In the genomic region with DNA sequence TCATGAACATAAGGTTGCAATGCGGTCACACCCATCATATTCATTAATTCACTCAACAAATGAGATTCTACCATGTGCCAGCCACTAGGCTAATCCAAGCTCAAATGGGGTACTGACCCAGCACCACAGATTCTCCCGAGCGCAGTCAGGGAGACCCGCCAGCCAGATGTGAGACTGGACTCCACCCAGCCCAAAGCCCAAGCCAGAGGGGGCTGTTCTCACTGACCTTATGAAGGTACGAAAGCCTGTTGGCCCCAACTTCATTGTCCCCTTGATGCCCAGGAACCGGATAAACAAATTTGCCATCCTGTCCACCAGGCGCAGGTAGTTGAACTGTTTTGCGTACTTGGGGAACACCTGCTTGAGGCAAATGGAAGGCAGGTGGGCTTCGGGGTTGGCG, we compare ENCODE assay signal across 24 cellular contexts.
DNase-seq lines count a peak whose midpoint lies in the region; ATAC-seq and TF ChIP-seq lines count a peak whose summit lies in the region.
"Had no signal": no experiment of that assay in that cellular context is flagged by ENCODE, and none has a peak within 500 bp of the region (broad histone marks: within the 10 kb centered on the region; RNA-seq: fewer than 3 reads in every experiment).

No MANE protein-coding gene starts in this region.

- H2BK12ac ChIP-seq in trophoblast cell (ENCODE audit: low read length), result no peak overlapping the region

- no peak overlapping the region for H3K23ac ChIP-seq in trophoblast cell (ENCODE audit: low read length)

- no peak overlapping the region for H2AK5ac ChIP-seq in trophoblast cell (ENCODE audit: low read length)

- 91 to 94% methylated on average over 6 to 10 of the region's 10 CpGs for WGBS in endodermal cell (ENCODE audit: insufficient coverage in 1 of 2, insufficient read length in 1 of 2), 2 experiments
- no CpG with 5 or more reads among the region's 10 CpGs for WGBS in trophoblast cell (ENCODE audit: extremely low coverage, insufficient coverage, insufficient read length)

- no peak overlapping the region for H4K8ac ChIP-seq in trophoblast cell (ENCODE audit: low read depth, low read length)

- no peak overlapping the region for H3K4ac ChIP-seq in trophoblast cell (ENCODE audit: low read depth, low read length)

- H3K9me3 Mint-ChIP-seq in endodermal cell, result no peaks in the 10 kb centered on the region
- no peaks in the 10 kb centered on the region for H3K9me3 Mint-ChIP-seq in stimulated activated naive B cell treated with anti-CD40 and anti-IgM and Interleukin-4, amounts not matched to agents 10 μg/mL and 1 μg/mL and 100 μg/mL, for 72 hours
- H3K9me3 Mint-ChIP-seq: CD4-positive, alpha-beta T cell; CD8-positive, alpha-beta memory T cell; GM23338; H9 had no signal

- H3K9me3 ChIP-seq in right atrium auricular region, result no peaks in the 10 kb centered on the region
- no peaks in the 10 kb centered on the region for H3K9me3 ChIP-seq in endodermal cell (ENCODE audit: control insufficient read depth, low read length)
- no peaks in the 10 kb centered on the region for H3K9me3 ChIP-seq in trophoblast cell (ENCODE audit: insufficient read depth, low read depth, low read length)
- no peaks in the 10 kb centered on the region for H3K9me3 ChIP-seq in MM.1S (replicated peaks; ENCODE audit: insufficient read depth, low read length)
- H3K9me3 ChIP-seq: A549, BE2C had no signal

- no peaks in the 10 kb centered on the region for H3F3A ChIP-seq in MM.1S (ENCODE audit: insufficient read depth, low read length)

- H3K36me3 Mint-ChIP-seq in endodermal cell (ENCODE audit: low read depth), result no peaks in the 10 kb centered on the region
- peaks cover 2 to 5% of the 10 kb centered on the region in 2 donors for H3K36me3 Mint-ChIP-seq in stimulated activated naive B cell treated with anti-CD40 and anti-IgM and Interleukin-4, amounts not matched to agents 10 μg/mL and 1 μg/mL and 100 μg/mL, for 72 hours
- H3K36me3 Mint-ChIP-seq: CD14-positive monocyte had no signal

- no peak overlapping the region for H3K27ac Mint-ChIP-seq in endodermal cell
- no peak overlapping the region for H3K27ac Mint-ChIP-seq in stimulated activated naive B cell treated with anti-CD40 and anti-IgM and Interleukin-4, amounts not matched to agents 10 μg/mL and 1 μg/mL and 100 μg/mL, for 72 hours
- H3K27ac Mint-ChIP-seq: CD14-positive monocyte; CD4-positive, alpha-beta T cell; CD8-positive, alpha-beta memory T cell; GM23338; H9 had no signal

- H3K4me1 Mint-ChIP-seq in endodermal cell, result no peaks in the 10 kb centered on the region
- no peaks in the 10 kb centered on the region for H3K4me1 Mint-ChIP-seq in stimulated activated naive B cell treated with anti-CD40 and anti-IgM and Interleukin-4, amounts not matched to agents 10 μg/mL and 1 μg/mL and 100 μg/mL, for 72 hours
- H3K4me1 Mint-ChIP-seq: CD8-positive, alpha-beta memory T cell had no signal

- H2BK120ac ChIP-seq in trophoblast cell (ENCODE audit: insufficient read depth, low read length, poor library complexity), result no peak overlapping the region

- H3K79me2 ChIP-seq in trophoblast cell (ENCODE audit: control insufficient read depth, insufficient read depth, low read length, poor library complexity) (no peaks in the 10 kb centered on the region), MM.1S (ENCODE audit: low read length) (no peaks in the 10 kb centered on the region)

- no peak overlapping the region for H3K4me2 ChIP-seq in trophoblast cell (ENCODE audit: low read length)
- no peak overlapping the region for H3K4me2 ChIP-seq in MM.1S (ENCODE audit: low read depth, low read length)
- H3K4me2 ChIP-seq: A549; BLaER1 treated with 17β-estradiol and CSF1 and Interleukin-3, amounts not matched to agents 10 nM and 100 nM; GM23338 had no signal

- H3K14ac ChIP-seq in trophoblast cell (ENCODE audit: low read length), result no peak overlapping the region

- no peak overlapping the region for H3K4me3 ChIP-seq in right atrium auricular region
- no peak overlapping the region for H3K4me3 ChIP-seq in endodermal cell (ENCODE audit: low read length)
- H3K4me3 ChIP-seq in trophoblast cell (ENCODE audit: low read depth, low read length), result peak overlapping the region; percentile 23
- H3K4me3 ChIP-seq in MM.1S (ENCODE audit: low read length), result no peak overlapping the region
- H3K4me3 ChIP-seq: A549; BLaER1 treated with 17β-estradiol and CSF1 and Interleukin-3, amounts not matched to agents 10 nM and 100 nM; GM12878; GM23338 had no signal

- H3K27ac ChIP-seq in right atrium auricular region (no peak overlapping the region), endodermal cell (ENCODE audit: low read depth, low read length) (no peak overlapping the region), trophoblast cell (ENCODE audit: low read depth, low read length) (no peak overlapping the region), MM.1S (ENCODE audit: low read length) (no peak overlapping the region)
- H3K27ac ChIP-seq: A549; BLaER1 treated with 17β-estradiol and CSF1 and Interleukin-3, amounts not matched to agents 10 nM and 100 nM had no signal

- no peak overlapping the region for H2AFZ ChIP-seq in trophoblast cell (ENCODE audit: insufficient read depth, low read length, poor library complexity)
- no peak overlapping the region for H2AFZ ChIP-seq in MM.1S (ENCODE audit: low read length)
- H2AFZ ChIP-seq: GM23338 had no signal

- H3K4me1 ChIP-seq in right atrium auricular region, result no peaks in the 10 kb centered on the region
- H3K4me1 ChIP-seq in endodermal cell (ENCODE audit: control insufficient read depth, insufficient read depth, low read length), result no peaks in the 10 kb centered on the region
- H3K4me1 ChIP-seq in trophoblast cell (ENCODE audit: control insufficient read depth in 1 of 2, insufficient read depth in 2 of 2, low read length in 2 of 2), result no peaks in the 10 kb centered on the region
- no peaks in the 10 kb centered on the region for H3K4me1 ChIP-seq in MM.1S (ENCODE audit: low read length)
- H3K4me1 ChIP-seq: A549; BE2C; BLaER1 treated with 17β-estradiol and CSF1 and Interleukin-3, amounts not matched to agents 10 nM and 100 nM had no signal

- TF ChIP-seq CTCF in right atrium auricular region (IDR thresholded peaks at IDR 0.05) (no peak), endodermal cell (conservative IDR thresholded peaks at IDR 0.05) (no peak), MM.1S (IDR thresholded peaks at IDR 0.05; ENCODE audit: low read length) (no peak)

- H3K4me3 Mint-ChIP-seq in endodermal cell, result no peak overlapping the region
- H3K4me3 Mint-ChIP-seq in stimulated activated naive B cell treated with anti-CD40 and anti-IgM and Interleukin-4, amounts not matched to agents 10 μg/mL and 1 μg/mL and 100 μg/mL, for 72 hours, result no peak overlapping the region
- H3K4me3 Mint-ChIP-seq: CD14-positive monocyte; CD4-positive, alpha-beta T cell; CD8-positive, alpha-beta memory T cell; GM23338; H9 had no signal

- H2BK5ac ChIP-seq in trophoblast cell (ENCODE audit: low read depth, low read length, poor library complexity), result no peak overlapping the region

- H3K27me3 ChIP-seq in right atrium auricular region (no peaks in the 10 kb centered on the region), endodermal cell (ENCODE audit: control insufficient read depth, insufficient read depth, low read length, poor library complexity, severe bottlenecking) (no peaks in the 10 kb centered on the region), trophoblast cell (ENCODE audit: insufficient read depth, low read length) (no peaks in the 10 kb centered on the region), MM.1S (replicated peaks; ENCODE audit: insufficient read depth, low read length) (no peaks in the 10 kb centered on the region)
- H3K27me3 ChIP-seq: BE2C; BLaER1 treated with 17β-estradiol and CSF1 and Interleukin-3, amounts not matched to agents 10 nM and 100 nM had no signal

- H4K20me1 ChIP-seq in MM.1S (ENCODE audit: insufficient read depth, low read length), result no peaks in the 10 kb centered on the region
- H4K20me1 ChIP-seq: BLaER1 treated with 17β-estradiol and CSF1 and Interleukin-3, amounts not matched to agents 10 nM and 100 nM had no signal

- H4K91ac ChIP-seq in trophoblast cell (ENCODE audit: low read depth, low read length), result no peak overlapping the region

- no peaks in the 10 kb centered on the region for H3K9me2 ChIP-seq in MM.1S (replicated peaks; ENCODE audit: insufficient read depth, low read length)

- no peak overlapping the region for H4K12ac ChIP-seq in trophoblast cell (ENCODE audit: low read depth, low read length)

- H3K79me1 ChIP-seq in trophoblast cell (ENCODE audit: low read length), result no peaks in the 10 kb centered on the region

- H3K36me3 ChIP-seq in right atrium auricular region (no peaks in the 10 kb centered on the region), endodermal cell (ENCODE audit: control insufficient read depth, insufficient read depth, low read length) (no peaks in the 10 kb centered on the region), trophoblast cell (ENCODE audit: control insufficient read depth in 1 of 2, insufficient read depth in 2 of 2, low read length in 2 of 2) (no peaks in the 10 kb centered on the region), MM.1S (replicated peaks; ENCODE audit: insufficient read depth, low read length) (no peaks in the 10 kb centered on the region)
- H3K36me3 ChIP-seq: BE2C; BLaER1 treated with 17β-estradiol and CSF1 and Interleukin-3, amounts not matched to agents 10 nM and 100 nM had no signal

- intact Hi-C loops in left cardiac atrium (cut with DNase I), result no loop called here

- no peak overlapping the region for H3K9ac ChIP-seq in endodermal cell (ENCODE audit: extremely low read depth, low read length, poor library complexity, severe bottlenecking)
- no peak overlapping the region for H3K9ac ChIP-seq in trophoblast cell (ENCODE audit: low read length)
- no peak overlapping the region for H3K9ac ChIP-seq in MM.1S (ENCODE audit: low read length)
- H3K9ac ChIP-seq: BLaER1 treated with 17β-estradiol and CSF1 and Interleukin-3, amounts not matched to agents 10 nM and 100 nM had no signal

- ATAC-seq in left cardiac atrium, result no peak
- ATAC-seq in stimulated activated naive B cell treated with anti-CD40 and anti-IgM and Interleukin-4, amounts not matched to agents 10 μg/mL and 1 μg/mL and 100 μg/mL, for 72 hours (replicated peaks), result no peak
- ATAC-seq: A549, GM12878, GM23338, HCT116 had no signal

- H3K27me3 Mint-ChIP-seq in endodermal cell (ENCODE audit: insufficient read depth), result peaks cover 8% of the 10 kb centered on the region
- peaks cover 0 to 4% of the 10 kb centered on the region in 2 donors for H3K27me3 Mint-ChIP-seq in stimulated activated naive B cell treated with anti-CD40 and anti-IgM and Interleukin-4, amounts not matched to agents 10 μg/mL and 1 μg/mL and 100 μg/mL, for 72 hours
- H3K27me3 Mint-ChIP-seq: CD4-positive, alpha-beta T cell had no signal

- peak; percentile 34 for DNase-seq in right atrium auricular region (ENCODE audit: low spot score)
- DNase-seq in left cardiac atrium, result no peak
- peak; percentile 26 for DNase-seq in endodermal cell
- no peak for DNase-seq in trophoblast cell
- DNase-seq in stimulated activated naive B cell treated with anti-CD40 and anti-IgM and Interleukin-4, amounts not matched to agents 10 μg/mL and 1 μg/mL and 100 μg/mL, for 72 hours, result no peak
- DNase-seq in NCI-H226, result no peak
- no peak for DNase-seq in MM.1S
- DNase-seq: 8988T; ACHN; AML-193; BE2C; CD4-positive, alpha-beta T cell; CD8-positive, alpha-beta memory T cell; DMS 273 treated with DMSO at 0.1 percent for 48 hours; DMS79; EL; GDM1; H9 had no signal

- H3K18ac ChIP-seq in trophoblast cell (ENCODE audit: low read length), result no peak overlapping the region

Comparison
In these comparisons a context has a peak if more than half of its experiments do, and no peak if none do; other contexts are left out.
1. DNase-seq: peak in right atrium auricular region (single experiment) and endodermal cell (single experiment); none in left cardiac atrium (single experiment), trophoblast cell (0 of 2), stimulated activated naive B cell treated with anti-CD40 and anti-IgM and Interleukin-4, amounts not matched to agents 10 μg/mL and 1 μg/mL and 100 μg/mL, for 72 hours (single experiment), NCI-H226 (single experiment) and MM.1S (single experiment).